ENCODE assay signal across 8 cellular contexts in the genomic region with DNA sequence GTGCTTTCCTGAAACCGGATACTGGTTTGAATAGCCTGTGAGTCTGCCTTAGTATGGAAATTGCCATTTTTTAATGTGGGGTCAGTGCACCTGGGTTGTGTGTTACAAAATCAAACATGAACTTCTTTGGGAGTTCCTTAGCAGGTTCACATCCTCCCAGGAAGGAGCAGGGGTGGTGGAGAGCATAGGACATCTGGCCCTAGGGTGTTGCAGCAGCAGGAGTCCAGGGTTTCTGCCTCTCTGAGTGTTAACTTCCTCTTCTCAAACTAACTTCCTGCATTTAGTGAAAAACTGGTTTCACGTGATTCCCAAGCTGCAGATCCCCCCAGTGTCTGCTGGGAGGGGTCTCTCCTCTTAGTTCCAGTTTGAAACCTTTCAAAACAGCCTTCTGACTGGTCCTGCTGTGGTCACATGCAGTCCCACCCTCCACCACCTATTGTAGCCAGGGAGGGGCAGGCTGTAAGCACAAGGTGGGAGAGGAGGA. TPM values are rescaled to one million over a fixed set of nuclear protein-coding genes. Genes with fewer than 3 reads are reported as not detected.
A peak's percentile ranks its signal among the peaks of the same experiment; 100 is the strongest.
DNase-seq lines count a peak whose midpoint lies in the region; ATAC-seq and TF ChIP-seq lines count a peak whose summit lies in the region.

No MANE protein-coding gene starts in this region.

- intact Hi-C loops in adrenal gland (cut with DNase I) = loop anchor here in 1 of 2 donors (10.0 kb wide), 1 partner anchor 942 kb away; no protein-coding TSS in a partner anchor

- H3K9me3 ChIP-seq in adrenal gland (replicated peaks in 1 of 3) (no peaks in the 10 kb centered on the region), neuronal stem cell (replicated peaks in 1 of 2; ENCODE audit: control insufficient read depth in 2 of 2, insufficient read depth in 1 of 2, low read depth in 1 of 2, low read length in 2 of 2) (peaks cover 1 to 4% of the 10 kb centered on the region in 2 donors), SJCRH30 (replicated peaks) (peaks cover 4% of the 10 kb centered on the region; the same call in 1 of the 2 replicates)

- H3K4me1 ChIP-seq in adrenal gland (replicated peaks in 1 of 2) = peaks cover 0 to 19% of the 10 kb centered on the region in 2 donors
- peaks cover 2 to 4% of the 10 kb centered on the region in 2 donors for H3K4me1 ChIP-seq in neuronal stem cell (ENCODE audit: control insufficient read depth in 2 of 2, insufficient read depth in 1 of 2, low read depth in 1 of 2, low read length in 2 of 2)
- no peaks in the 10 kb centered on the region for H3K4me1 ChIP-seq in SJCRH30

- H2BK120ac ChIP-seq in neuronal stem cell (ENCODE audit: low read depth, low read length) = no peak overlapping the region

- H3K36me3 ChIP-seq in adrenal gland (replicated peaks in 1 of 2) (no peaks in the 10 kb centered on the region), neuronal stem cell (replicated peaks in 1 of 2; ENCODE audit: control insufficient read depth in 2 of 2, insufficient read depth in 2 of 2, low read length in 2 of 2) (no peaks in the 10 kb centered on the region), SJCRH30 (no peaks in the 10 kb centered on the region)

- H4K91ac ChIP-seq in neuronal stem cell (ENCODE audit: low read depth, low read length, poor library complexity) = no peak overlapping the region

- no peak for TF ChIP-seq CTCF in adrenal gland (IDR thresholded peaks at IDR 0.05)

- TF ChIP-seq POLR2A in adrenal gland (IDR thresholded peaks at IDR 0.05) = no peak

- peak overlapping the region; percentile 48 for H3K14ac ChIP-seq in neuronal stem cell (ENCODE audit: low read length)

- peak; percentile 47 for DNase-seq in Jurkat, Clone E6-1 (ENCODE audit: low read depth, low spot score)
- DNase-seq in adrenal gland (peak in 2 of 7 donors; percentile 25 to 35), neuronal stem cell (ENCODE audit: low spot score) (no peak), amniotic stem cell (lab: John Stamatoyannopoulos, UW) (no peak), COLO829 (ENCODE audit: low spot score) (no peak), SJCRH30 (no peak)
- no peak for DNase-seq in activated CD4-positive, alpha-beta T cell treated with anti-CD3 and anti-CD28 coated beads for 48 hours

- H3K4me3 ChIP-seq in Jurkat, Clone E6-1 (ENCODE audit: low read length) = peak overlapping the region; percentile 1
- H3K4me3 ChIP-seq in adrenal gland (no peak overlapping the region), neuronal stem cell (ENCODE audit: low read length in 2 of 2) (peak overlapping the region in 1 of 2 donors; percentile 7), SJCRH30 (no peak overlapping the region)

- H2BK5ac ChIP-seq in neuronal stem cell (ENCODE audit: low read length) = no peak overlapping the region

- no peak overlapping the region for H2AK5ac ChIP-seq in neuronal stem cell (ENCODE audit: low read depth, low read length)

- no peak overlapping the region for H3K4me2 ChIP-seq in neuronal stem cell (ENCODE audit: insufficient read depth, low read length, poor library complexity, severe bottlenecking)

- H4K8ac ChIP-seq in neuronal stem cell (ENCODE audit: low read depth, low read length) = no peak overlapping the region

- peak overlapping the region; percentile 46 for H2AFZ ChIP-seq in neuronal stem cell (ENCODE audit: low read length)

- no peak overlapping the region for H3K9ac ChIP-seq in neuronal stem cell (ENCODE audit: low read depth, low read length, poor library complexity)

- H2BK15ac ChIP-seq in neuronal stem cell (ENCODE audit: low read length) = no peak overlapping the region

- peak; percentile 33 for ATAC-seq in GM18502 (IDR thresholded peaks at IDR 0.05; ENCODE audit: poor library complexity, unreplicated experiment)

- peaks cover 6% of the 10 kb centered on the region for H3K79me1 ChIP-seq in neuronal stem cell (ENCODE audit: low read depth, low read length)

- no peak overlapping the region for H3K23ac ChIP-seq in neuronal stem cell (ENCODE audit: low read depth, low read length, poor library complexity)

- no peak overlapping the region for H3K4ac ChIP-seq in neuronal stem cell (ENCODE audit: low read length)

- 55 to 64% (median 62%) methylated on average over 1 to 2 of the region's 2 CpGs for WGBS in adrenal gland, 4 donors
- no CpG with 5 or more reads among the region's 2 CpGs for WGBS in neuronal stem cell (ENCODE audit: extremely low coverage in 2 of 2, insufficient read length in 2 of 2, insufficient replicate concordance in 1 of 2), 2 donors

- peak overlapping the region; percentile 63 for H3K18ac ChIP-seq in neuronal stem cell (ENCODE audit: low read length)

- H2BK12ac ChIP-seq in neuronal stem cell (ENCODE audit: low read length) = no peak overlapping the region

- H3K27ac ChIP-seq in adrenal gland (peak overlapping the region in 3 of 5 donors; percentile 10 to 78 (median 46)), neuronal stem cell (replicated peaks; ENCODE audit: low read length) (no peak overlapping the region), SJCRH30 (no peak overlapping the region)

- H3K27me3 ChIP-seq in adrenal gland (no peaks in the 10 kb centered on the region), neuronal stem cell (ENCODE audit: control insufficient read depth in 3 of 3, insufficient read depth in 3 of 3, low read depth in 1 of 3, low read length in 3 of 3) (no peaks in the 10 kb centered on the region), SJCRH30 (no peaks in the 10 kb centered on the region)

RNA-seq across cellular contexts. Expression of a gene that starts 7.2 kb away (rescaled TPM):
- 439 TPM for polyA plus RNA-seq in Jurkat, Clone E6-1 (2012; ENCODE audit: insufficient read depth, insufficient read length)
- total RNA-seq in adrenal gland = 10 to 100 TPM; 23.5 to 37.5 (median 29.0) TPM
- 10 to 100 TPM; 37.1 to 77.1 (median 50.9) TPM for polyA plus RNA-seq in adrenal gland
- 27.8 TPM for polyA plus RNA-seq in neuronal stem cell (2013, experiment 1 of 2)
- 26.3 TPM for polyA plus RNA-seq in neuronal stem cell (2013, experiment 2 of 2)
- total RNA-seq in SJCRH30 (2014; rRNA removed; shearing (Covaris generic)) = 93.9 and 108 TPM in 2 replicates

Comparison
In these comparisons a context has a peak if more than half of its experiments do, and no peak if none do; other contexts are left out.
1. H3K27ac ChIP-seq: peak in adrenal gland (3 of 5); none in neuronal stem cell (single experiment) and SJCRH30 (single experiment).